In genomic region chr3:12759097-12759679, GRCh38 we compare ENCODE assay signal across 9 cellular contexts. TPM values are rescaled to one million over a fixed set of nuclear protein-coding genes. Genes with fewer than 3 reads are reported as not detected.
DNase-seq lines count a peak whose midpoint lies in the region; TF ChIP-seq lines count a peak whose summit lies in the region.
"Had no signal": no experiment of that assay in that cellular context is flagged by ENCODE, and none has a peak within 500 bp of the region (broad histone marks: within the 10 kb centered on the region; RNA-seq: fewer than 3 reads in every experiment).

Gene TMEM40, minus strand, starts transcription at chr3:12759259. Its CDS starts 9,427 bp downstream, at chr3:12749832.

- no peaks in the 10 kb centered on the region for H3F3A ChIP-seq in MM.1S (ENCODE audit: insufficient read depth, low read length)

- peak within 1 kb of the TSS; percentile 19 for H3K4ac ChIP-seq in trophoblast cell (ENCODE audit: low read depth, low read length)

- peaks cover 5 to 7% (median 6%) of the 10 kb centered on the region in 4 donors for H3K4me1 Mint-ChIP-seq in CD4-positive, alpha-beta memory T cell

- no peak within 1 kb of the TSS for H3K4me3 Mint-ChIP-seq in CD4-positive, alpha-beta memory T cell

- H2BK12ac ChIP-seq in trophoblast cell (ENCODE audit: low read length), result peak within 1 kb of the TSS; percentile 81

- H3K9ac ChIP-seq in BLaER1, result no peak within 1 kb of the TSS
- peak within 1 kb of the TSS; percentile 14; the same call in 1 of the 2 replicates for H3K9ac ChIP-seq in MM.1S (ENCODE audit: low read length)
- no peak within 1 kb of the TSS for H3K9ac ChIP-seq in trophoblast cell (ENCODE audit: low read length)

- DNase-seq in MM.1S (no peak), epithelial cell of prostate (ENCODE audit: low read depth, low spot score) (peak; percentile 96), trophoblast cell (peak; percentile 93 to 96), AG08395 (ENCODE audit: low spot score) (no peak), occipital lobe (lab: John Stamatoyannopoulos, UW) (no peak)
- no peak for DNase-seq in CD4-positive, alpha-beta memory T cell
- no peak for DNase-seq in activated CD4-positive, alpha-beta T cell treated with anti-CD3 and anti-CD28 coated beads for 48 hours
- DNase-seq: stimulated activated CD4-positive, alpha-beta T cell treated with anti-CD3 and anti-CD28 coated beads, Interleukin-4, amount 100 ng/mL, for 4 hours had no signal

- POLR2A ChIA-PET in CD4-positive, alpha-beta memory T cell (lab: Charles Lee; ENCODE audit: partially characterized antibody), result no interaction called here

- CTCF ChIA-PET in CD4-positive, alpha-beta memory T cell (lab: Charles Lee; ENCODE audit: partially characterized antibody), result no interaction called here

- peak within 1 kb of the TSS; percentile 51 for H4K8ac ChIP-seq in trophoblast cell (ENCODE audit: low read depth, low read length)

- H3K27ac Mint-ChIP-seq in CD4-positive, alpha-beta memory T cell, result peak within 1 kb of the TSS in 2 of 7 donors; percentile 38 to 84

- peaks cover 5 to 7% of the 10 kb centered on the region in 2 donors for H3K27me3 Mint-ChIP-seq in CD4-positive, alpha-beta memory T cell

- H2AK5ac ChIP-seq in trophoblast cell (ENCODE audit: low read length), result peak within 1 kb of the TSS; percentile 38

- no peaks in the 10 kb centered on the region for H3K36me3 Mint-ChIP-seq in CD4-positive, alpha-beta memory T cell

- no CpG with 5 or more reads among the region's 10 CpGs for WGBS in trophoblast cell (ENCODE audit: extremely low coverage, insufficient coverage, insufficient read length)

- H3K27me3 ChIP-seq in BLaER1, result no peaks in the 10 kb centered on the region
- H3K27me3 ChIP-seq in MM.1S (replicated peaks; ENCODE audit: insufficient read depth, low read length), result no peaks in the 10 kb centered on the region
- H3K27me3 ChIP-seq in trophoblast cell (ENCODE audit: insufficient read depth, low read length), result no peaks in the 10 kb centered on the region
- no peaks in the 10 kb centered on the region for H3K27me3 ChIP-seq in CD4-positive, alpha-beta memory T cell (ENCODE audit: insufficient read depth, low read length)

- H3K79me2 ChIP-seq in MM.1S (ENCODE audit: low read length), result no peaks in the 10 kb centered on the region
- peaks cover 2% of the 10 kb centered on the region for H3K79me2 ChIP-seq in trophoblast cell (ENCODE audit: control insufficient read depth, insufficient read depth, low read length, poor library complexity)

- peak within 1 kb of the TSS; percentile 44 for H2BK5ac ChIP-seq in trophoblast cell (ENCODE audit: low read depth, low read length, poor library complexity)

- H3K9me2 ChIP-seq in MM.1S (replicated peaks; ENCODE audit: insufficient read depth, low read length), result no peaks in the 10 kb centered on the region

- H3K9me3 ChIP-seq in BLaER1 (no peaks in the 10 kb centered on the region), MM.1S (replicated peaks; ENCODE audit: insufficient read depth, low read length) (no peaks in the 10 kb centered on the region), trophoblast cell (ENCODE audit: insufficient read depth, low read depth, low read length) (no peaks in the 10 kb centered on the region)
- H3K9me3 ChIP-seq in CD4-positive, alpha-beta memory T cell (ENCODE audit: control insufficient read depth in 1 of 2, low read length in 2 of 2), result no peaks in the 10 kb centered on the region

- H3K14ac ChIP-seq in trophoblast cell (ENCODE audit: low read length), result peak within 1 kb of the TSS; percentile 59

- H3K36me3 ChIP-seq in BLaER1 (no peaks in the 10 kb centered on the region), MM.1S (replicated peaks; ENCODE audit: insufficient read depth, low read length) (no peaks in the 10 kb centered on the region), trophoblast cell (ENCODE audit: control insufficient read depth in 1 of 2, insufficient read depth in 2 of 2, low read length in 2 of 2) (no peaks in the 10 kb centered on the region)
- H3K36me3 ChIP-seq in CD4-positive, alpha-beta memory T cell (ENCODE audit: insufficient read depth, low read length), result no peaks in the 10 kb centered on the region

- H4K20me1 ChIP-seq in BLaER1, result no peaks in the 10 kb centered on the region
- no peaks in the 10 kb centered on the region for H4K20me1 ChIP-seq in MM.1S (ENCODE audit: insufficient read depth, low read length)

- H2AFZ ChIP-seq in MM.1S (ENCODE audit: low read length) (peak within 1 kb of the TSS; percentile 69), trophoblast cell (ENCODE audit: insufficient read depth, low read length, poor library complexity) (peak within 1 kb of the TSS; percentile 31)

- H3K27ac ChIP-seq in BLaER1 (0 out of 2 replicates have a peak within 1 kb of the TSS, but pooled peaks have one; percentile 37), MM.1S (ENCODE audit: low read length) (peak within 1 kb of the TSS; percentile 25; the same call in 1 of the 2 replicates), epithelial cell of prostate (peak within 1 kb of the TSS; percentile 99), trophoblast cell (ENCODE audit: low read depth, low read length) (peak within 1 kb of the TSS; percentile 59)
- H3K27ac ChIP-seq in CD4-positive, alpha-beta memory T cell (ENCODE audit: low read depth, low read length), result no peak within 1 kb of the TSS

- intact Hi-C loops in CD4-positive, alpha-beta memory T cell (cut with micrococcal nuclease), result no loop called here

- no peak within 1 kb of the TSS for H3K23ac ChIP-seq in trophoblast cell (ENCODE audit: low read length)

- TF ChIP-seq CTCF in MM.1S (IDR thresholded peaks at IDR 0.05; ENCODE audit: low read length), result no peak

- H3K4me2 ChIP-seq in BLaER1 (peak within 1 kb of the TSS; percentile 20), MM.1S (ENCODE audit: low read depth, low read length) (peak within 1 kb of the TSS; percentile 33; the same call in 1 of the 2 replicates), trophoblast cell (ENCODE audit: low read length) (peak within 1 kb of the TSS; percentile 19)

- peaks cover 28% of the 10 kb centered on the region for H3K4me1 ChIP-seq in BLaER1
- H3K4me1 ChIP-seq in MM.1S (ENCODE audit: low read length), result no peaks in the 10 kb centered on the region
- H3K4me1 ChIP-seq in trophoblast cell (ENCODE audit: control insufficient read depth in 1 of 2, insufficient read depth in 2 of 2, low read length in 2 of 2), result peaks cover 27 to 28% of the 10 kb centered on the region in 2 experiments
- H3K4me1 ChIP-seq in CD4-positive, alpha-beta memory T cell (ENCODE audit: insufficient read depth, low read length), result peaks cover 3% of the 10 kb centered on the region

- H3K18ac ChIP-seq in trophoblast cell (ENCODE audit: low read length), result peak within 1 kb of the TSS; percentile 64

- peaks cover 17% of the 10 kb centered on the region for H3K79me1 ChIP-seq in trophoblast cell (ENCODE audit: low read length)

- H2BK120ac ChIP-seq in trophoblast cell (ENCODE audit: insufficient read depth, low read length, poor library complexity), result peak within 1 kb of the TSS; percentile 77

- peak within 1 kb of the TSS; percentile 82 for H4K91ac ChIP-seq in trophoblast cell (ENCODE audit: low read depth, low read length)

- H3K4me3 ChIP-seq in BLaER1, result no peak within 1 kb of the TSS
- no peak within 1 kb of the TSS for H3K4me3 ChIP-seq in MM.1S (ENCODE audit: low read length)
- H3K4me3 ChIP-seq in trophoblast cell (ENCODE audit: low read depth, low read length), result no peak within 1 kb of the TSS
- H3K4me3 ChIP-seq in CD4-positive, alpha-beta memory T cell (ENCODE audit: low read length in 2 of 2), result no peak within 1 kb of the TSS

- H3K9me3 Mint-ChIP-seq in CD4-positive, alpha-beta memory T cell, result no peaks in the 10 kb centered on the region

- H4K12ac ChIP-seq in trophoblast cell (ENCODE audit: low read depth, low read length), result peak within 1 kb of the TSS; percentile 63

RNA-seq across cellular contexts. Expression of gene TMEM40, which starts in this region (rescaled TPM):
- 26.1 and 27.0 TPM in 2 replicates for polyA plus RNA-seq in trophoblast cell (2013)
- total RNA-seq in CD4-positive, alpha-beta memory T cell, result not detected
- polyA plus RNA-seq in CD4-positive, alpha-beta memory T cell, result not detected
- not detected for total RNA-seq in occipital lobe

Comparison
In these comparisons a context has a peak if more than half of its experiments do, and no peak if none do; other contexts are left out.
1. DNase-seq: peak in epithelial cell of prostate (single experiment) and trophoblast cell (2 of 2); none in MM.1S (single experiment), CD4-positive, alpha-beta memory T cell (0 of 5), AG08395 (single experiment), occipital lobe (single experiment) and activated CD4-positive, alpha-beta T cell treated with anti-CD3 and anti-CD28 coated beads for 48 hours (single experiment).
2. Peak in every context shown above with its lines, with median percentiles within 50 percentile points of each other: H3K4me2 ChIP-seq.